ENCODE assay signal across 11 cellular contexts in genomic region chr20:32685541-32686529, GRCh38. TPM values are rescaled to one million over a fixed set of nuclear protein-coding genes. Genes with fewer than 3 reads are reported as not detected.
DNase-seq lines count a peak whose midpoint lies in the region; ATAC-seq and TF ChIP-seq lines count a peak whose summit lies in the region.
"Had no signal": no experiment of that assay in that cellular context is flagged by ENCODE, and none has a peak within 500 bp of the region (broad histone marks: within the 10 kb centered on the region; RNA-seq: fewer than 3 reads in every experiment).

No MANE protein-coding gene starts in this region.

- WGBS in mammary epithelial cell (ENCODE audit: low coverage, missing lambda C conversion rate): 82% methylated on average over 16 of the region's 17 CpGs

- DNase-seq in MCF 10A (ENCODE audit: unreplicated experiment) (peak; percentile 78), mammary epithelial cell (no peak), SW480 (ENCODE audit: low spot score) (peak; percentile 63), left cardiac atrium (peak; percentile 58), type B pancreatic cell (ENCODE audit: extremely low spot score, unreplicated experiment) (no peak), occipital lobe (lab: John Stamatoyannopoulos, UW) (no peak)
- DNase-seq: hippocampal formation, NCI-H2171 had no signal

- dilution Hi-C loops in mammary epithelial cell (cut with HindIII; ENCODE audit: low sequenced_read_pairs): no loop called here

- BruUV-seq in MCF 10A (replicated peaks; lab: Mats Ljungman, UMichigan): no TSS peak
- BruUV-seq in mammary epithelial cell (replicated peaks; lab: Mats Ljungman, UMichigan): no TSS peak

- peak; percentile 9 to 16 for ATAC-seq in left cardiac atrium
- ATAC-seq in HG03108 (IDR thresholded peaks at IDR 0.05; ENCODE audit: unreplicated experiment): no peak
- ATAC-seq in HG03565 (IDR thresholded peaks at IDR 0.05; ENCODE audit: unreplicated experiment): no peak

- H3K4me3 Mint-ChIP-seq in MCF 10A (ENCODE audit: unreplicated experiment) (no peak overlapping the region), type B pancreatic cell (peak overlapping the region; percentile 63)

- H3K9me3 Mint-ChIP-seq in MCF 10A (ENCODE audit: unreplicated experiment) (no peaks in the 10 kb centered on the region), type B pancreatic cell (no peaks in the 10 kb centered on the region)

- CTCF ChIA-PET in MCF 10A (lab: Yijun Ruan, JAX) (interaction anchor here (0.6 to 1.7 kb wide), 5 partner anchors 64 to 871 kb away, joined by 3 to 4 read pairs (median 4); no protein-coding TSS in a partner anchor), mammary epithelial cell (lab: Charles Lee; ENCODE audit: low non-redundant PET) (no interaction called here)

- intact Hi-C loops in MCF 10A (cut with micrococcal nuclease): no loop called here
- intact Hi-C loops in mammary epithelial cell (cut with micrococcal nuclease): no loop called here
- intact Hi-C loops in left cardiac atrium (cut with DNase I): no loop called here

- H3K4me2 ChIP-seq in mammary epithelial cell (ENCODE audit: insufficient read depth, low read depth, low read length): no peak overlapping the region

- H3K79me2 ChIP-seq in mammary epithelial cell (ENCODE audit: insufficient read depth, low read length): no peaks in the 10 kb centered on the region

- H3K27ac Mint-ChIP-seq in MCF 10A (ENCODE audit: low read depth, unreplicated experiment) (no peak overlapping the region), type B pancreatic cell (peak overlapping the region; percentile 88)

- no peaks in the 10 kb centered on the region for H3K36me3 ChIP-seq in mammary epithelial cell (ENCODE audit: insufficient read depth, low read length)

- H4K20me1 ChIP-seq in mammary epithelial cell (ENCODE audit: insufficient read depth, low read length): no peaks in the 10 kb centered on the region

- no peaks in the 10 kb centered on the region for H3K27me3 Mint-ChIP-seq in MCF 10A (ENCODE audit: insufficient read depth, unreplicated experiment)
- no peaks in the 10 kb centered on the region for H3K27me3 Mint-ChIP-seq in type B pancreatic cell

- no peak overlapping the region for H3K9ac ChIP-seq in mammary epithelial cell (ENCODE audit: insufficient read depth, low read length)

- H3K27me3 ChIP-seq in mammary epithelial cell (ENCODE audit: insufficient read depth, low read length): no peaks in the 10 kb centered on the region

- no peak overlapping the region for H3K27ac ChIP-seq in mammary epithelial cell (ENCODE audit: insufficient read depth, low read depth, low read length)
- H3K27ac ChIP-seq: C4-2B had no signal

- H3K9me3 ChIP-seq in mammary epithelial cell (replicated peaks; ENCODE audit: insufficient read depth, low read length): no peaks in the 10 kb centered on the region

- TF ChIP-seq CTCF in MCF 10A (IDR thresholded peaks at IDR 0.05; ENCODE audit: unreplicated experiment): no peak
- TF ChIP-seq CTCF in mammary epithelial cell (conservative IDR thresholded peaks at IDR 0.05 in 1 of 2, IDR thresholded peaks at IDR 0.05 in 1 of 2; ENCODE audit: extremely low read depth in 1 of 2, insufficient read depth in 1 of 2, low read depth in 1 of 2, low read length in 2 of 2): no peak
- no peak for TF ChIP-seq CTCF in type B pancreatic cell (conservative IDR thresholded peaks at IDR 0.05)

- H2AFZ ChIP-seq in mammary epithelial cell (ENCODE audit: low read depth, low read length): no peak overlapping the region

- no peak overlapping the region for H3K4me3 ChIP-seq in mammary epithelial cell (replicated peaks in 1 of 3; ENCODE audit: insufficient read depth in 1 of 3, low read depth in 2 of 3, low read length in 3 of 3)

- in situ Hi-C loops in mammary epithelial cell (cut with MboI; ENCODE audit: low sequenced_read_pairs in 2 of 2): no loop called here

- POLR2A ChIA-PET in MCF 10A (lab: Yijun Ruan, JAX): interaction anchor here (1.1 kb wide), 1 partner anchor 78 kb away, joined by 3 read pairs; no protein-coding TSS in a partner anchor

- H3K4me1 Mint-ChIP-seq in MCF 10A (ENCODE audit: insufficient read depth, unreplicated experiment) (peaks cover 10% of the 10 kb centered on the region), type B pancreatic cell (ENCODE audit: unreplicated experiment) (peaks cover 39% of the 10 kb centered on the region)

- peaks cover 11% of the 10 kb centered on the region for H3K4me1 ChIP-seq in mammary epithelial cell (ENCODE audit: insufficient read depth, low read length)

- H3K36me3 Mint-ChIP-seq in MCF 10A (ENCODE audit: insufficient read depth, unreplicated experiment): peaks cover 2% of the 10 kb centered on the region
- no peaks in the 10 kb centered on the region for H3K36me3 Mint-ChIP-seq in type B pancreatic cell

RNA-seq across cellular contexts. Expression of gene C20orf203, which starts 12.1 kb away (rescaled TPM):
- not detected in 2 replicates for total RNA-seq in MCF 10A (2022)
- total RNA-seq in mammary epithelial cell: not detected
- polyA plus RNA-seq in mammary epithelial cell: not detected
- not detected for polyA minus RNA-seq in mammary epithelial cell
- total RNA-seq in left cardiac atrium: not detected
- 0.07 and 0.10 TPM in 2 replicates for total RNA-seq in type B pancreatic cell (ENCODE audit: low replicate concordance)
- 0.47 TPM for total RNA-seq in occipital lobe

RNA-seq across cellular contexts. Expression of gene COMMD7, which starts 57.4 kb away (rescaled TPM):
- total RNA-seq in MCF 10A (2022) (24.1 and 28.3 TPM in 2 replicates), mammary epithelial cell (10 to 100 TPM; 29.4 to 29.5 TPM), left cardiac atrium (10 to 100 TPM; 38.1 to 38.9 TPM), type B pancreatic cell (ENCODE audit: low replicate concordance) (72.3 and 82.3 TPM in 2 replicates), occipital lobe (24.2 TPM)
- polyA plus RNA-seq in mammary epithelial cell: 28.8 TPM
- polyA minus RNA-seq in mammary epithelial cell: 5.2 TPM

Comparison
In these comparisons a context has a peak if more than half of its experiments do, and no peak if none do; other contexts are left out.
1. DNase-seq: peak in MCF 10A (single experiment), SW480 (single experiment) and left cardiac atrium (single experiment); none in mammary epithelial cell (single experiment), type B pancreatic cell (single experiment) and occipital lobe (single experiment).
2. ATAC-seq: peak in left cardiac atrium (2 of 2); none in HG03108 (single experiment) and HG03565 (single experiment).